ENCODE assay signal across 7 cellular contexts in genomic region chr6:3259491-3259958, GRCh38.
DNase-seq lines count a peak whose midpoint lies in the region; ATAC-seq lines count a peak whose summit lies in the region.

No MANE protein-coding gene starts in this region.

- H3K36me3 ChIP-seq in SK-N-MC (ENCODE audit: insufficient read depth, low read length) = peaks cover 14% of the 10 kb centered on the region

- peak overlapping the region; percentile 85 for H3K9ac ChIP-seq in SK-N-MC (ENCODE audit: insufficient read length)

- no peak overlapping the region for H3K27ac ChIP-seq in SK-N-MC

- peak; percentile 21 for ATAC-seq in GM21526 (IDR thresholded peaks at IDR 0.05; ENCODE audit: low FRiP score, unreplicated experiment)

- peak in 48 of 76 experiments; percentile 21 to 77 (median 44) for DNase-seq in HUDEP-2 (lab: John Stamatoyannopoulos, UW; ENCODE audit: unreplicated experiment in 76 of 76)
- DNase-seq in SK-N-MC (ENCODE audit: low read depth, low spot score) = peak; percentile 8
- peak; percentile 23 for DNase-seq in central memory CD4-positive, alpha-beta T cell
- DNase-seq in left kidney (ENCODE audit: low read depth, low spot score) = peak; percentile 71
- DNase-seq in stimulated activated CD8-positive, alpha-beta memory T cell treated with anti-CD3 and anti-CD28 coated beads, Interleukin-12 subunit alpha, Interleukin-12 subunit beta, amount 100 ng/mL, for 4 hours (ENCODE audit: low read depth) = peak; percentile 6

- H3K4me3 ChIP-seq in GM08714 (ENCODE audit: low read length) (peak overlapping the region; percentile 82), SK-N-MC (peak overlapping the region; percentile 98)

- H3K9me3 ChIP-seq in SK-N-MC (ENCODE audit: low read depth, low read length) = no peaks in the 10 kb centered on the region

Comparison
In these comparisons a context has a peak if more than half of its experiments do, and no peak if none do; other contexts are left out.
1. DNase-seq: peak in every context shown above with its lines; median percentile 71 in left kidney; 44 in HUDEP-2; 23 in central memory CD4-positive, alpha-beta T cell; 8 in SK-N-MC; 6 in stimulated activated CD8-positive, alpha-beta memory T cell treated with anti-CD3 and anti-CD28 coated beads, Interleukin-12 subunit alpha, Interleukin-12 subunit beta, amount 100 ng/mL, for 4 hours.